In the genomic region with DNA sequence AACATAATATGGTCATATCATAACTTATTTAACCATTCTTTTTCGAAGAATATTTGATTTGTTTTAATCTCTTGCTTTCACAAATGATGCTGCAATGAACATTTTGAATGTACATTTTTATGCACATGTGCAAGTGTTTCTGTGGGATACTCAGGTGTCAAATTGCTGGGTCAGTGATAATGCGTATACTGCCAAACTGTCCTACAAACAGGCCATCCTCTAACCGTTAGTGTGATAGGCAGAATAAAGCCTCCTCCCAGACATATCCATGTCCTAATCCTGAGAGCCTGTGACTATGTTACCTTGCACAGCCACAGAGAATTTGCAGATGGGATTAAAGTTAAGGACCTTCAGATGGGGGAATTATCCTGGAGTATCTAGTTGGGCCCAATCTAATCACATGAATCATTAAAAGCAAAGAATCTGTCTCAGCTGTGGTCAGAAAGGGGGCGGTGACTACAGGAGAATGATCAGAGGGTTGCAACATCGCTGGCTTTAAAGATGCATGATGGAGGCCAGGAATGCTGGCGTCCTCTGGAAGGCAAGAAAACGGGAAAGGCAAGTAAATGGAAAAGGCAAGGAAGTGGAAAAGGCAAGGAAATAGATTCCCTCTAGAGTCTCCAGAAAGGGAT, we compare ENCODE assay signal across 9 cellular contexts. TPM values are rescaled to one million over a fixed set of nuclear protein-coding genes. Genes with fewer than 3 reads are reported as not detected.
DNase-seq lines count a peak whose midpoint lies in the region; ATAC-seq, FAIRE-seq and TF ChIP-seq lines count a peak whose summit lies in the region.
"Had no signal": no experiment of that assay in that cellular context is flagged by ENCODE, and none has a peak within 500 bp of the region (broad histone marks: within the 10 kb centered on the region; RNA-seq: fewer than 3 reads in every experiment).

No MANE protein-coding gene starts in this region.

- peak; percentile 76 for ATAC-seq in K562
- peak; percentile 25 for ATAC-seq in upper lobe of right lung
- ATAC-seq in GM18511 (IDR thresholded peaks at IDR 0.05; ENCODE audit: unreplicated experiment) = no peak

- no peaks in the 10 kb centered on the region for H3K9me1 ChIP-seq in K562 (ENCODE audit: control insufficient read depth, insufficient read depth, low read length)

- H3K27me3 ChIP-seq in K562 (ENCODE audit: control insufficient read depth in 2 of 2, insufficient read depth in 2 of 2, low read length in 2 of 2) = no peaks in the 10 kb centered on the region
- H3K27me3 ChIP-seq in upper lobe of right lung = no peaks in the 10 kb centered on the region
- H3K27me3 ChIP-seq: MG63 had no signal

- H3K4me1 ChIP-seq in K562 (replicated peaks in 1 of 2; ENCODE audit: control insufficient read depth in 2 of 2, insufficient read depth in 2 of 2, low read length in 2 of 2) (peaks cover 3% of the 10 kb centered on the region in 2 experiments; a peak in 3 of 5 replicates), upper lobe of right lung (no peaks in the 10 kb centered on the region), OCI-LY7 (ENCODE audit: insufficient read depth, low read length, poor library complexity, severe bottlenecking) (no peaks in the 10 kb centered on the region)

- H3K9ac ChIP-seq in K562 (ENCODE audit: insufficient read depth in 1 of 2, low read depth in 2 of 2, low read length in 2 of 2) = no peak overlapping the region

- intact Hi-C loops in K562 (cut with micrococcal nuclease) (no loop called here), upper lobe of right lung (cut with DNase I) (no loop called here), OCI-LY7 (cut with micrococcal nuclease; ENCODE audit: unreplicated experiment) (no loop called here)

- H3K79me2 ChIP-seq in K562 (ENCODE audit: control insufficient read depth, insufficient read depth, low read length) (no peaks in the 10 kb centered on the region), OCI-LY7 (ENCODE audit: insufficient read depth, low read depth, low read length) (no peaks in the 10 kb centered on the region)

- TF ChIP-seq POLR2A in K562 (conservative IDR thresholded peaks at IDR 0.05) = no peak

- TF ChIP-seq CTCF in K562 (IDR thresholded peaks at IDR 0.05 in 2 of 3, conservative IDR thresholded peaks at IDR 0.05 in 1 of 3; ENCODE audit: insufficient read depth in 2 of 3, low read depth in 1 of 3, low read length in 3 of 3) (no peak), upper lobe of right lung (IDR thresholded peaks at IDR 0.05) (no peak), OCI-LY7 (conservative IDR thresholded peaks at IDR 0.05; ENCODE audit: low read length) (no peak)

- no peak for TF ChIP-seq EP300 in K562 (IDR thresholded peaks at IDR 0.05; ENCODE audit: low read length)

- no peak for TF ChIP-seq RAD21 in K562 (CRISPR knock-in tag; conservative IDR thresholded peaks at IDR 0.05 in 1 of 2, IDR thresholded peaks at IDR 0.05 in 1 of 2)

- H3K9me3 ChIP-seq in K562 (replicated peaks; ENCODE audit: control insufficient read depth, insufficient read depth, low read depth, low read length) (no peaks in the 10 kb centered on the region), upper lobe of right lung (no peaks in the 10 kb centered on the region), OCI-LY7 (ENCODE audit: low read length) (no peaks in the 10 kb centered on the region)

- H2AFZ ChIP-seq in K562 (ENCODE audit: low read depth, low read length) = peak overlapping the region; percentile 6
- no peak overlapping the region for H2AFZ ChIP-seq in OCI-LY7 (ENCODE audit: low read length)

- no peak for FAIRE-seq in K562 (lab: Jason Lieb, UNC)

- WGBS in K562 (ENCODE audit: insufficient coverage, low coverage, missing lambda C conversion rate) = 15% methylated on average over 7 of the region's 7 CpGs

- H3K4me2 ChIP-seq in K562 (ENCODE audit: insufficient read depth, low read length) = no peak overlapping the region
- no peak overlapping the region for H3K4me2 ChIP-seq in OCI-LY7 (ENCODE audit: low read length)

- BruUV-seq in K562 (replicated peaks; lab: Mats Ljungman, UMichigan) = no TSS peak
- BruUV-seq in OCI-LY7 (replicated peaks; lab: Mats Ljungman, UMichigan) = no TSS peak

- H3K27ac ChIP-seq in K562 (ENCODE audit: extremely low read depth, low read depth, low read length) (no peak overlapping the region), upper lobe of right lung (peak overlapping the region; percentile 51), OCI-LY7 (ENCODE audit: low read depth, low read length, poor library complexity, severe bottlenecking) (no peak overlapping the region)

- H3K36me3 ChIP-seq in K562 (ENCODE audit: control insufficient read depth, insufficient read depth, low read length) (no peaks in the 10 kb centered on the region), upper lobe of right lung (no peaks in the 10 kb centered on the region), OCI-LY7 (ENCODE audit: insufficient read depth, low read length) (no peaks in the 10 kb centered on the region)
- H3K36me3 ChIP-seq: MG63 had no signal

- DNase-seq in HT1080 (ENCODE audit: low read depth) (peak; percentile 39), K562 (ENCODE audit: extremely low read depth in 1 of 4, low spot score in 3 of 4) (no peak), islet precursor cell (peak; percentile 65), upper lobe of right lung (no peak), OCI-LY7 (ENCODE audit: low spot score) (no peak), retina (no peak)
- DNase-seq: MG63; stimulated activated CD4-positive, alpha-beta T cell treated with anti-CD3 and anti-CD28 coated beads, Interleukin-12 subunit alpha, Interleukin-12 subunit beta, amount 100 ng/mL, for 4 hours had no signal

- in situ Hi-C loops in K562 (cut with MboI) = no loop called here

- POLR2A ChIA-PET in K562 (lab: Yijun Ruan, JAX) = no interaction called here
- POLR2A ChIA-PET in OCI-LY7 (lab: Charles Lee) = no interaction called here

- CTCF ChIA-PET in K562 (lab: Yijun Ruan, JAX; ENCODE audit: low intra/inter-chr PET ratio) (no interaction called here), OCI-LY7 (lab: Charles Lee; ENCODE audit: unreplicated experiment) (no interaction called here)

- H3K9me2 ChIP-seq in OCI-LY7 (ENCODE audit: insufficient read depth, low read length) = no peaks in the 10 kb centered on the region

- no peak overlapping the region for H3K4me3 ChIP-seq in K562
- no peak overlapping the region for H3K4me3 ChIP-seq in upper lobe of right lung
- no peak overlapping the region for H3K4me3 ChIP-seq in OCI-LY7 (ENCODE audit: low read depth, low read length, poor library complexity, severe bottlenecking)
- H3K4me3 ChIP-seq: MG63 had no signal

- H4K20me1 ChIP-seq in K562 (replicated peaks; ENCODE audit: control insufficient read depth, insufficient read depth, low read length) (no peaks in the 10 kb centered on the region), OCI-LY7 (ENCODE audit: insufficient read depth, low read length) (no peaks in the 10 kb centered on the region)

TF ChIP-seq in K562, 482 proteins besides CTCF, POLR2A, EP300 and RAD21 (continues in another document):
- peak; percentile 50 for TF ChIP-seq C11orf30 (IDR thresholded peaks at IDR 0.05; ENCODE audit: low read depth)
- TF ChIP-seq, protein P1, sequence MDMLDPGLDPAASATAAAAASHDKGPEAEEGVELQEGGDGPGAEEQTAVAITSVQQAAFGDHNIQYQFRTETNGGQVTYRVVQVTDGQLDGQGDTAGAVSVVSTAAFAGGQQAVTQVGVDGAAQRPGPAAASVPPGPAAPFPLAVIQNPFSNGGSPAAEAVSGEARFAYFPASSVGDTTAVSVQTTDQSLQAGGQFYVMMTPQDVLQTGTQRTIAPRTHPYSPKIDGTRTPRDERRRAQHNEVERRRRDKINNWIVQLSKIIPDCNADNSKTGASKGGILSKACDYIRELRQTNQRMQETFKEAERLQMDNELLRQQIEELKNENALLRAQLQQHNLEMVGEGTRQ (CRISPR knock-in tag; IDR thresholded peaks at IDR 0.05) = no peak
- TF ChIP-seq CEBPG (CRISPR knock-in tag; IDR thresholded peaks at IDR 0.05) = no peak
- TF ChIP-seq CEBPG (tag; conservative IDR thresholded peaks at IDR 0.05 in 1 of 2, IDR thresholded peaks at IDR 0.05 in 1 of 2) = peak in 1 of 2 experiments; percentile 50; a peak in 1 of 4 replicates
- TF ChIP-seq SRSF1 (IDR thresholded peaks at IDR 0.05; ENCODE audit: low read depth, low read length) = no peak
- 0 out of 2 replicates have a peak, but pooled peaks have one; percentile 23 for TF ChIP-seq MAFG (tag; conservative IDR thresholded peaks at IDR 0.05)
- TF ChIP-seq CEBPB (tag; IDR thresholded peaks at IDR 0.05) = peak; percentile 92
- no peak for TF ChIP-seq ZNF785 (CRISPR knock-in tag; IDR thresholded peaks at IDR 0.05)
- TF ChIP-seq MEIS2 (IDR thresholded peaks at IDR 0.05; ENCODE audit: partially characterized antibody) = peak; percentile 21

RNA-seq across cellular contexts. Expression of a gene that starts 46.7 kb away (rescaled TPM):
- total RNA-seq in HT1080 (2014; rRNA removed; shearing (Covaris generic)) = 6.2 and 8.5 TPM in 2 replicates
- 5.4 and 5.8 TPM in 2 replicates for polyA plus RNA-seq in HT1080 (2015; cell fraction: cytosol; rRNA removed)
- 4.4 and 5.3 TPM in 2 replicates for polyA plus RNA-seq in HT1080 (2015; cell fraction: nucleus; rRNA removed)
- 2.7 and 4.4 TPM in 2 replicates for total RNA-seq in K562 (2011; cell fraction: chromatin; rRNA removed; ENCODE audit: low replicate concordance)
- total RNA-seq in K562 (2011; cell fraction: nucleolus; rRNA removed) = 7.2 and 7.8 TPM in 2 replicates
- 4.8 and 5.5 TPM in 2 replicates for total RNA-seq in K562 (2011; cell fraction: nucleoplasm; rRNA removed)
- total RNA-seq in K562 (2014; rRNA removed) = 3.7 and 4.4 TPM in 2 replicates
- 1.8 and 1.9 TPM in 2 replicates for total RNA-seq in K562 (2014; rRNA removed; fragmentation: Illumina TruSeq; extraction: Trizol)
- total RNA-seq in K562 (2015; rRNA removed; fragmentation: Illumina TruSeq; extraction: Trizol) = 2.4 and 2.5 TPM in 2 replicates
- total RNA-seq in K562 (2021) = 4.9 and 5.1 TPM in 2 replicates
- polyA plus RNA-seq in K562 (2011; rRNA removed) = 0.60 and 1.0 TPM in 2 replicates
- 0.75 and 2.3 TPM in 2 replicates for polyA plus RNA-seq in K562 (2011; cell fraction: cytosol; rRNA removed)
- polyA plus RNA-seq in K562 (2011; cell fraction: nucleus; rRNA removed) = 0.86 and 1.7 TPM in 2 replicates
- 2.5 and 2.8 TPM in 2 replicates for polyA plus RNA-seq in K562 (2012)
- polyA plus RNA-seq in K562 (2014; fragmentation: Illumina TruSeq; extraction: Trizol) = 1.7 and 2.1 TPM in 2 replicates
- under 1 TPM; 0.25 to 0.27 TPM for polyA plus RNA-seq in K562 (2014; fragmentation: Nextera tagmentation; extraction: Ambion mirVana)
- 2.7 and 3.0 TPM in 2 replicates for polyA plus RNA-seq in K562 (2014; rRNA removed)
- 0.93 and 1.8 TPM in 2 replicates for polyA minus RNA-seq in K562 (2011; rRNA and poly(A)+ RNA removed)
- polyA minus RNA-seq in K562 (2011; cell fraction: cytosol; rRNA and poly(A)+ RNA removed) = 2.3 and 2.6 TPM in 2 replicates
- polyA minus RNA-seq in K562 (2011; cell fraction: nucleus; rRNA and poly(A)+ RNA removed) = 3.0 and 3.4 TPM in 2 replicates
- 25.7 TPM for total RNA-seq in upper lobe of right lung
- 1.4 and 2.4 TPM in 2 replicates for total RNA-seq in OCI-LY7 (2014; rRNA removed; shearing (Covaris generic))
- 1.1 and 1.3 TPM in 2 replicates for total RNA-seq in OCI-LY7 (2022)

Comparison
In these comparisons a context has a peak if more than half of its experiments do, and no peak if none do; other contexts are left out.
1. DNase-seq: peak in HT1080 (single experiment) and islet precursor cell (single experiment); none in K562 (0 of 4), upper lobe of right lung (single experiment), OCI-LY7 (single experiment) and retina (single experiment).